Comparison of ENCODE assay signal across 18 cellular contexts in the genomic region with DNA sequence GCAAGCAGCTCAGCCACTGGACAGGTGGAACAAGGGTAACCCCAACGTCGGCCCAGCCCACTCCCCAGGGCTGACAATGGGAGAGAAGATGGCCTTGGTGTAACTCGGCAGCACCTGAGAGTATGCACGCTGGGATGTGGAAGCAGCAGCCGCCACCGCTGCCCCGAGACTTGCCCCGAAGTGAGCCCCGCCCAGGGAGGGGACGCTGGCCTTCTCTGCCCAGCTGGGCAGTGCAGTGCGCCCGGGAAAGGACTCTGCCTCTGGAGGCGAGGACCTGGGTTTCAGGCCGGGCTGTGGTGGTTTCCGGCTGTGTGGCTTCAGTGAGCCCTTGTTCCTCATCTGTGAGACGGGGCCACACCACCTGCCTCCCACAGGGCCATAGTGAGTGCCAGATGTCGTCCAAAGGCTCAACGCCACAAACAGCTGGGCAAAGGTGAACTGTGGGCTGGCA. TPM values are rescaled to one million over a fixed set of nuclear protein-coding genes. Genes with fewer than 3 reads are reported as not detected.
DNase-seq lines count a peak whose midpoint lies in the region; ATAC-seq and TF ChIP-seq lines count a peak whose summit lies in the region.
"Had no signal": no experiment of that assay in that cellular context is flagged by ENCODE, and none has a peak within 500 bp of the region (broad histone marks: within the 10 kb centered on the region; RNA-seq: fewer than 3 reads in every experiment).

No MANE protein-coding gene starts in this region.

- H3K9me3 ChIP-seq in tibial artery = no peaks in the 10 kb centered on the region
- H3K9me3 ChIP-seq: MG63 had no signal

- ATAC-seq in HG03108 (IDR thresholded peaks at IDR 0.05; ENCODE audit: unreplicated experiment) (peak; percentile 52), left colon (peak; percentile 31)
- ATAC-seq: activated CD8-positive, alpha-beta T cell treated with anti-CD3 and anti-CD28 coated beads for 36 hours; HCT116 had no signal

- TF ChIP-seq CTCF in tibial artery (IDR thresholded peaks at IDR 0.05) = no peak

- H3K27me3 ChIP-seq in tibial artery = no peaks in the 10 kb centered on the region
- H3K27me3 ChIP-seq: MG63 had no signal

- H3K4me1 ChIP-seq in tibial artery = peaks cover 7 to 48% (median 27%) of the 10 kb centered on the region in 4 donors

- peaks cover 59 to 89% (median 74%) of the 10 kb centered on the region in 3 donors for H3K36me3 ChIP-seq in tibial artery

- DNase-seq in SKM-1 treated with dmso at 0.1 percent for 144 hours (lab: John Stamatoyannopoulos, UW; ENCODE audit: unreplicated experiment) (peak; percentile 52), left colon (peak; percentile 63 to 65), tibial artery (no peak), NCI-H2081 treated with DMSO at 0.1 percent for 48 hours (lab: John Stamatoyannopoulos, UW) (no peak), dermis blood vessel endothelial cell (no peak), nucleus accumbens (lab: John Stamatoyannopoulos, UW) (no peak), HuH-7.5 (ENCODE audit: low spot score) (no peak)
- DNase-seq: activated CD8-positive, alpha-beta T cell treated with anti-CD3 and anti-CD28 coated beads for 36 hours; activated effector memory CD4-positive, alpha-beta T cell treated with anti-CD3 and anti-CD28 coated beads, Interleukin-2, amount 50 U/mL, for 16 hours; CD4-positive, alpha-beta T cell; effector CD8-positive, alpha-beta T cell; foreskin fibroblast; MG63; OCI-M1; retina; T-helper 2 cell had no signal

- no peak overlapping the region for H3K4me3 ChIP-seq in tibial artery
- H3K4me3 ChIP-seq: MG63 had no signal

- H3K27ac ChIP-seq in tibial artery = peak overlapping the region; percentile 64 to 73

- intact Hi-C loops in left colon (cut with DNase I, micrococcal nuclease) = no loop called here
- intact Hi-C loops in tibial artery (cut with DNase I; ENCODE audit: low total_unique reads) = no loop called here

RNA-seq across cellular contexts. Expression of a gene that starts 8.6 kb away (rescaled TPM):
- total RNA-seq in left colon (10 to 100 TPM; 48.9 to 61.3 TPM), dermis blood vessel endothelial cell (27.9 and 43.3 TPM in 2 replicates)

RNA-seq across cellular contexts. Expression of a gene that starts 17.1 kb away (rescaled TPM):
- total RNA-seq in left colon = under 1 TPM; 0.34 to 0.89 TPM
- total RNA-seq in dermis blood vessel endothelial cell = 0.47 TPM in 1 of 2 replicates, not detected in the other

RNA-seq across cellular contexts. Expression of a gene that starts 25.9 kb away (rescaled TPM):
- total RNA-seq in left colon (100 to 1,000 TPM; 157 to 192 TPM), dermis blood vessel endothelial cell (139 and 192 TPM in 2 replicates)

Comparison
In these comparisons a context has a peak if more than half of its experiments do, and no peak if none do; other contexts are left out.
1. DNase-seq: peak in SKM-1 treated with dmso at 0.1 percent for 144 hours (single experiment) and left colon (2 of 2); none in tibial artery (0 of 2), NCI-H2081 treated with DMSO at 0.1 percent for 48 hours (single experiment), dermis blood vessel endothelial cell (single experiment), nucleus accumbens (0 of 56) and HuH-7.5 (single experiment).